Comparison of ENCODE assay signal across 1 cellular context in the genomic region with DNA sequence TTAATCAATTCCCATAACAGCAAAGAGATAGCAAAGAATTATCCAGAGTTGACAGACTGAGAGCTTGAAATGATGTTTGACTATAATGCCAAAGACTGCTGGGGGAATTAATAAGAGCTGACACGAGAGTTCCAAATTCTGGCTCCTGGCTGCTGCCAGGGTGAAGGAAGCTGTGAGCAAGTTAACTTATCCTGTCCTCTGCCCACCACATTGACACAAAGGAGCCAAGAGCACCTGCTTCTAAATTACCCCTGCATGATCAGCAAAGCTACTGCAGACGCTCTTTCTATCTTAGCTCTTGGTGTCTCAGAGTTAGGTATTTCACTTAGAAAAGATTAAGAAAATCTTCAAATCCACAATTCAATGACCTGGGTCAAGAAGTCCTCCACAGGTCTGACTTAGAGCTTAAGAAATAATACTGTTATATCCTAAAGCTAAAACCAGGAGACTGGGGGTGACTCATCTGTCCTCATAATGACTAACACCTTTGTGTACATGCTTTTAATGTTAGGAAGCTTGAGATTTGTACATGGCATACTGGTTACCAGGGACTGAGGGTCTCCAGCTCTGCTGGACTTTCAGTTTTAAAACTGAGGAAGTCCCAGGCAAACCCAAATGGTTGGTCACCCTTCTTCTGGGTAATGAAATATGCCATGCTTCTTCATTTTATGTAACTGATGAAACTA.
TF ChIP-seq lines count a peak whose summit lies in the region.

No MANE protein-coding gene starts in this region.

TF ChIP-seq in HCT116, 20 proteins besides CTCF, POLR2A, EP300 and RAD21 (continued from another document):
- TF ChIP-seq, protein P1, sequence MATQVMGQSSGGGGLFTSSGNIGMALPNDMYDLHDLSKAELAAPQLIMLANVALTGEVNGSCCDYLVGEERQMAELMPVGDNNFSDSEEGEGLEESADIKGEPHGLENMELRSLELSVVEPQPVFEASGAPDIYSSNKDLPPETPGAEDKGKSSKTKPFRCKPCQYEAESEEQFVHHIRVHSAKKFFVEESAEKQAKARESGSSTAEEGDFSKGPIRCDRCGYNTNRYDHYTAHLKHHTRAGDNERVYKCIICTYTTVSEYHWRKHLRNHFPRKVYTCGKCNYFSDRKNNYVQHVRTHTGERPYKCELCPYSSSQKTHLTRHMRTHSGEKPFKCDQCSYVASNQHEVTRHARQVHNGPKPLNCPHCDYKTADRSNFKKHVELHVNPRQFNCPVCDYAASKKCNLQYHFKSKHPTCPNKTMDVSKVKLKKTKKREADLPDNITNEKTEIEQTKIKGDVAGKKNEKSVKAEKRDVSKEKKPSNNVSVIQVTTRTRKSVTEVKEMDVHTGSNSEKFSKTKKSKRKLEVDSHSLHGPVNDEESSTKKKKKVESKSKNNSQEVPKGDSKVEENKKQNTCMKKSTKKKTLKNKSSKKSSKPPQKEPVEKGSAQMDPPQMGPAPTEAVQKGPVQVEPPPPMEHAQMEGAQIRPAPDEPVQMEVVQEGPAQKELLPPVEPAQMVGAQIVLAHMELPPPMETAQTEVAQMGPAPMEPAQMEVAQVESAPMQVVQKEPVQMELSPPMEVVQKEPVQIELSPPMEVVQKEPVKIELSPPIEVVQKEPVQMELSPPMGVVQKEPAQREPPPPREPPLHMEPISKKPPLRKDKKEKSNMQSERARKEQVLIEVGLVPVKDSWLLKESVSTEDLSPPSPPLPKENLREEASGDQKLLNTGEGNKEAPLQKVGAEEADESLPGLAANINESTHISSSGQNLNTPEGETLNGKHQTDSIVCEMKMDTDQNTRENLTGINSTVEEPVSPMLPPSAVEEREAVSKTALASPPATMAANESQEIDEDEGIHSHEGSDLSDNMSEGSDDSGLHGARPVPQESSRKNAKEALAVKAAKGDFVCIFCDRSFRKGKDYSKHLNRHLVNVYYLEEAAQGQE (IDR thresholded peaks at IDR 0.05; ENCODE audit: low read depth): no peak
- peak; percentile 48 for TF ChIP-seq SRF (IDR thresholded peaks at IDR 0.05; ENCODE audit: low read depth)
- no peak for TF ChIP-seq SIN3A (IDR thresholded peaks at IDR 0.05; ENCODE audit: low read depth)
- TF ChIP-seq EGR1 (IDR thresholded peaks at IDR 0.05; ENCODE audit: low read depth): 0 out of 2 replicates have a peak, but pooled peaks have one; percentile 22
